22 cellular contexts compared by ENCODE assay signal in the genomic region with DNA sequence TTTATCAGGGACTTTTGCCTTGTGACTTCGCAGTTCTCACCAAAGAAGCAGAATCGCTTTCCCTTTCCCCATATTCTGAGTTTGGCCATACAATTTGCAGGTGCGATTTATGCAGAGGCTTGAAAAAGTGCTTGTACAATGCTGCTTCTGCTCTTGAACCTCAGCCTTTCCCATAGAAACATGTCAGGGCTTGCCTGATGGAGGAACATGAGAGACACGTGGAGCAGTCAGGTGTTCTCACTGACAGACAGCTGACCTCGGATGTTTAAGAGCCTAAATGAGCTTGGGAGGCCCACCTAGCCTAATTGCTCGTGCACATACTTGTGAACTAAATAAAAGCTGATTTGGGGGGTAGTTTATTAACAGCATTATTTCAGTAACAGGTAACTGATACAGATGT.
DNase-seq lines count a peak whose midpoint lies in the region; ATAC-seq, FAIRE-seq and TF ChIP-seq lines count a peak whose summit lies in the region.
"Had no signal": no experiment of that assay in that cellular context is flagged by ENCODE, and none has a peak within 500 bp of the region (broad histone marks: within the 10 kb centered on the region; RNA-seq: fewer than 3 reads in every experiment).

No MANE protein-coding gene starts in this region.

- H3K4me3 Mint-ChIP-seq in activated T-cell treated with anti-CD3 and anti-CD28 coated beads, Interleukin-2, amount 50 U/mL, for 24 hours = no peak overlapping the region
- H3K4me3 Mint-ChIP-seq: activated naive CD8-positive, alpha-beta T cell treated with anti-CD3 and anti-CD28 coated beads for 36 hours; endodermal cell; neural crest cell had no signal

- ATAC-seq in GM19328 (IDR thresholded peaks at IDR 0.05; ENCODE audit: unreplicated experiment) = no peak
- ATAC-seq: gastroesophageal sphincter, lower lobe of right lung had no signal

- H3K9me3 Mint-ChIP-seq in activated T-cell treated with anti-CD3 and anti-CD28 coated beads, Interleukin-2, amount 50 U/mL, for 24 hours = no peaks in the 10 kb centered on the region
- H3K9me3 Mint-ChIP-seq: activated naive CD8-positive, alpha-beta T cell treated with anti-CD3 and anti-CD28 coated beads for 36 hours; endodermal cell; neural crest cell had no signal

- H3K36me3 Mint-ChIP-seq in activated T-cell treated with anti-CD3 and anti-CD28 coated beads, Interleukin-2, amount 50 U/mL, for 24 hours (ENCODE audit: low read depth) = no peaks in the 10 kb centered on the region
- H3K36me3 Mint-ChIP-seq: activated naive CD8-positive, alpha-beta T cell treated with anti-CD3 and anti-CD28 coated beads for 36 hours had no signal

- peaks cover 5% of the 10 kb centered on the region for H3K4me1 Mint-ChIP-seq in activated T-cell treated with anti-CD3 and anti-CD28 coated beads, Interleukin-2, amount 50 U/mL, for 24 hours (ENCODE audit: low read depth)
- H3K4me1 Mint-ChIP-seq: activated naive CD8-positive, alpha-beta T cell treated with anti-CD3 and anti-CD28 coated beads for 36 hours; endodermal cell; neural crest cell had no signal

- H3K27ac Mint-ChIP-seq in activated T-cell treated with anti-CD3 and anti-CD28 coated beads, Interleukin-2, amount 50 U/mL, for 24 hours = no peak overlapping the region
- H3K27ac Mint-ChIP-seq: activated naive CD8-positive, alpha-beta T cell treated with anti-CD3 and anti-CD28 coated beads for 36 hours; endodermal cell had no signal

- no peaks in the 10 kb centered on the region for H3K36me3 ChIP-seq in bronchial epithelial cell (ENCODE audit: control insufficient read depth, insufficient read depth, low read length)
- H3K36me3 ChIP-seq in MG63 = no peaks in the 10 kb centered on the region
- H3K36me3 ChIP-seq: BLaER1, gastroesophageal sphincter, lower lobe of right lung, prostate gland, uterus had no signal

- no peaks in the 10 kb centered on the region for H3K9me3 ChIP-seq in MG63
- H3K9me3 ChIP-seq: gastroesophageal sphincter, lower lobe of right lung, prostate gland, SK-N-SH, uterus had no signal

- DNase-seq in DMS153 (lab: John Stamatoyannopoulos, UW) = peak; percentile 77
- DNase-seq in GM18507 (ENCODE audit: extremely low spot score, insufficient read length, low read depth) = no peak
- peak; percentile 76 for DNase-seq in NCI-H345 (lab: John Stamatoyannopoulos, UW)
- DNase-seq in bronchial epithelial cell (ENCODE audit: low read depth) = peak; percentile 29
- DNase-seq in MG63 = no peak
- DNase-seq in dorsolateral prefrontal cortex = no peak
- no peak for DNase-seq in activated T-cell treated with anti-CD3 and anti-CD28 coated beads, Interleukin-2, amount 50 U/mL, for 24 hours
- DNase-seq: ACHN; activated CD4-positive, alpha-beta T cell treated with anti-CD3 and anti-CD28 coated beads, Interleukin-2, amount 50 U/mL, for 48 hours; activated CD8-positive, alpha-beta memory T cell treated with anti-CD3 and anti-CD28 coated beads, Interleukin-2, amount 50 U/mL, for 48 hours; activated naive CD8-positive, alpha-beta T cell treated with anti-CD3 and anti-CD28 coated beads for 36 hours; endodermal cell; kidney; lower lobe of right lung; SK-N-SH; uterus had no signal

- FAIRE-seq in GM18507 (lab: Jason Lieb, UNC) (peak; percentile 5), bronchial epithelial cell (lab: Jason Lieb, UNC) (no peak)
- FAIRE-seq: kidney had no signal

- peaks cover 8% of the 10 kb centered on the region for H3K27me3 Mint-ChIP-seq in activated T-cell treated with anti-CD3 and anti-CD28 coated beads, Interleukin-2, amount 50 U/mL, for 24 hours

- no peak overlapping the region for H3K27ac ChIP-seq in dorsolateral prefrontal cortex
- H3K27ac ChIP-seq: BLaER1, gastroesophageal sphincter, lower lobe of right lung, prostate gland, RWPE1, uterus had no signal

- no peak for TF ChIP-seq CTCF in bronchial epithelial cell (IDR thresholded peaks at IDR 0.05; ENCODE audit: insufficient read depth, low read length, severe bottlenecking)
- TF ChIP-seq CTCF in dorsolateral prefrontal cortex (IDR thresholded peaks at IDR 0.05 in 54 of 56, conservative IDR thresholded peaks at IDR 0.05 in 2 of 56; ENCODE audit: low read depth in 1 of 56, partially characterized antibody in 56 of 56) = no peak

- H3K4me3 ChIP-seq in bronchial epithelial cell (ENCODE audit: low read depth, low read length) (no peak overlapping the region), MG63 (no peak overlapping the region), dorsolateral prefrontal cortex (no peak overlapping the region)
- H3K4me3 ChIP-seq: BLaER1, gastroesophageal sphincter, lower lobe of right lung, prostate gland, uterus had no signal

- intact Hi-C loops in dorsolateral prefrontal cortex (cut with DNase I) = loop anchor here in 1 of 2 donors (10.0 kb wide), 1 partner anchor 908 kb away; no protein-coding TSS in a partner anchor

- no peaks in the 10 kb centered on the region for H3K27me3 ChIP-seq in bronchial epithelial cell (ENCODE audit: control insufficient read depth, insufficient read depth, low read length)
- H3K27me3 ChIP-seq in MG63 = no peaks in the 10 kb centered on the region
- peaks cover 0 to 7% (median 0%) of the 10 kb centered on the region in 45 donors for H3K27me3 ChIP-seq in dorsolateral prefrontal cortex
- H3K27me3 ChIP-seq: BLaER1, uterus had no signal

Comparison
In these comparisons a context has a peak if more than half of its experiments do, and no peak if none do; other contexts are left out.
1. DNase-seq: peak in DMS153 (single experiment), NCI-H345 (single experiment) and bronchial epithelial cell (single experiment); none in GM18507 (single experiment), MG63 (single experiment), dorsolateral prefrontal cortex (0 of 10) and activated T-cell treated with anti-CD3 and anti-CD28 coated beads, Interleukin-2, amount 50 U/mL, for 24 hours (single experiment).